15 cellular contexts compared by ENCODE assay signal in genomic region chr14:100530270-100531072, GRCh38. TPM values are rescaled to one million over a fixed set of nuclear protein-coding genes. Genes with fewer than 3 reads are reported as not detected.
DNase-seq lines count a peak whose midpoint lies in the region; ATAC-seq and TF ChIP-seq lines count a peak whose summit lies in the region.
"Had no signal": no experiment of that assay in that cellular context is flagged by ENCODE, and none has a peak within 500 bp of the region (broad histone marks: within the 10 kb centered on the region; RNA-seq: fewer than 3 reads in every experiment).

No MANE protein-coding gene starts in this region.

- no peak overlapping the region for H3K27ac ChIP-seq in left ventricle myocardium inferior (replicated peaks)
- H3K27ac ChIP-seq in right atrium auricular region: no peak overlapping the region
- no peak overlapping the region for H3K27ac ChIP-seq in WERI-Rb-1
- H3K27ac ChIP-seq in lower lobe of right lung: no peak overlapping the region
- H3K27ac ChIP-seq: heart left ventricle had no signal

- TF ChIP-seq CTCF in left ventricle myocardium inferior (IDR thresholded peaks at IDR 0.05; ENCODE audit: borderline replicate concordance) (no peak), right atrium auricular region (IDR thresholded peaks at IDR 0.05) (no peak), WERI-Rb-1 (IDR thresholded peaks at IDR 0.05; ENCODE audit: low read depth, low read length) (no peak), lower lobe of right lung (IDR thresholded peaks at IDR 0.05) (no peak)

- H3K9me3 ChIP-seq in left ventricle myocardium inferior (replicated peaks) (no peaks in the 10 kb centered on the region), right atrium auricular region (no peaks in the 10 kb centered on the region), WERI-Rb-1 (ENCODE audit: severe bottlenecking) (no peaks in the 10 kb centered on the region), lower lobe of right lung (no peaks in the 10 kb centered on the region)
- H3K9me3 ChIP-seq: heart left ventricle had no signal

- DNase-seq in left ventricle myocardium inferior (peak; percentile 4), right atrium auricular region (ENCODE audit: low spot score) (no peak), WERI-Rb-1 (peak; percentile 2), lower lobe of right lung (peak; percentile 31), ureter (ENCODE audit: low spot score) (peak; percentile 31), NCI-H2227 treated with DMSO at 0.1 percent for 48 hours (lab: John Stamatoyannopoulos, UW) (no peak), GF-D8 (lab: John Stamatoyannopoulos, UW) (no peak)
- DNase-seq: Calu3, cerebellar nuclear complex, GDM1, NCI-H187, SIG-M5 had no signal

- ATAC-seq in lower lobe of right lung: no peak
- ATAC-seq: GM23338, heart left ventricle, sciatic nerve had no signal

- peaks cover 40% of the 10 kb centered on the region for H3K36me3 ChIP-seq in left ventricle myocardium inferior
- peaks cover 17% of the 10 kb centered on the region for H3K36me3 ChIP-seq in right atrium auricular region
- H3K36me3 ChIP-seq in WERI-Rb-1: no peaks in the 10 kb centered on the region
- peaks cover 32% of the 10 kb centered on the region for H3K36me3 ChIP-seq in lower lobe of right lung

- H3K4me3 ChIP-seq in left ventricle myocardium inferior: no peak overlapping the region
- H3K4me3 ChIP-seq in right atrium auricular region: no peak overlapping the region
- no peak overlapping the region for H3K4me3 ChIP-seq in WERI-Rb-1 (ENCODE audit: low read depth, low read length)
- no peak overlapping the region for H3K4me3 ChIP-seq in lower lobe of right lung
- H3K4me3 ChIP-seq: GM23338, heart left ventricle had no signal

- peaks cover 8% of the 10 kb centered on the region for H3K4me1 ChIP-seq in left ventricle myocardium inferior
- H3K4me1 ChIP-seq in right atrium auricular region: peaks cover 0 to 13% of the 10 kb centered on the region in 2 donors
- peaks cover 16% of the 10 kb centered on the region for H3K4me1 ChIP-seq in lower lobe of right lung

- H3K27me3 ChIP-seq in left ventricle myocardium inferior (ENCODE audit: low read depth) (no peaks in the 10 kb centered on the region), right atrium auricular region (no peaks in the 10 kb centered on the region), WERI-Rb-1 (ENCODE audit: insufficient read depth, low read depth, severe bottlenecking) (no peaks in the 10 kb centered on the region), lower lobe of right lung (ENCODE audit: low read depth) (no peaks in the 10 kb centered on the region)
- H3K27me3 ChIP-seq: heart left ventricle had no signal

- intact Hi-C loops in left ventricle myocardium inferior (cut with micrococcal nuclease): no loop called here
- intact Hi-C loops in lower lobe of right lung (cut with DNase I): no loop called here

RNA-seq across cellular contexts. Expression of gene BEGAIN, which starts 56.7 kb away (rescaled TPM):
- total RNA-seq in left ventricle myocardium inferior: 1.9 TPM
- 1 to 10 TPM in 1 of 2 donors, under 1 TPM in 1; 0.93 to 5.7 TPM for total RNA-seq in right atrium auricular region
- total RNA-seq in lower lobe of right lung: 1.3 TPM
- 4.2 TPM for total RNA-seq in ureter

Comparison
In these comparisons a context has a peak if more than half of its experiments do, and no peak if none do; other contexts are left out.
1. DNase-seq: peak in left ventricle myocardium inferior (single experiment), WERI-Rb-1 (single experiment), lower lobe of right lung (single experiment) and ureter (single experiment); none in right atrium auricular region (single experiment), NCI-H2227 treated with DMSO at 0.1 percent for 48 hours (single experiment) and GF-D8 (single experiment).